In genomic region chr18:50372743-50373142, GRCh38 we compare ENCODE assay signal across 18 cellular contexts. TPM values are rescaled to one million over a fixed set of nuclear protein-coding genes. Genes with fewer than 3 reads are reported as not detected.
A peak's percentile ranks its signal among the peaks of the same experiment; 100 is the strongest.
DNase-seq lines count a peak whose midpoint lies in the region; ATAC-seq and TF ChIP-seq lines count a peak whose summit lies in the region.
"Had no signal": no experiment of that assay in that cellular context is flagged by ENCODE, and none has a peak within 500 bp of the region (broad histone marks: within the 10 kb centered on the region; RNA-seq: fewer than 3 reads in every experiment).

No MANE protein-coding gene starts in this region.

- H3K23ac ChIP-seq in neuronal stem cell (ENCODE audit: low read depth, low read length, poor library complexity), result no peak overlapping the region

- H2BK5ac ChIP-seq in neuronal stem cell (ENCODE audit: low read length), result no peak overlapping the region

- peaks cover 0 to 5% of the 10 kb centered on the region in 2 donors for H3K4me1 ChIP-seq in neuronal stem cell (ENCODE audit: control insufficient read depth in 2 of 2, insufficient read depth in 1 of 2, low read depth in 1 of 2, low read length in 2 of 2)

- peaks cover 0 to 18% of the 10 kb centered on the region in 2 donors for H3K36me3 ChIP-seq in neuronal stem cell (replicated peaks in 1 of 2; ENCODE audit: control insufficient read depth in 2 of 2, insufficient read depth in 2 of 2, low read length in 2 of 2)
- H3K36me3 ChIP-seq: heart left ventricle, suprapubic skin had no signal

- H2AFZ ChIP-seq in neuronal stem cell (ENCODE audit: low read length), result peak overlapping the region; percentile 23

- intact Hi-C loops in dorsolateral prefrontal cortex (cut with DNase I), result loop anchor here (5.0 kb wide), 2 partner anchors 85 to 90 kb away; partner anchors contain the start of genes CXXC1 (in 1 of the 2) and MBD1 (in 1 of the 2)

- no peak overlapping the region for H2BK12ac ChIP-seq in neuronal stem cell (ENCODE audit: low read length)

- no peak overlapping the region for H3K4ac ChIP-seq in neuronal stem cell (ENCODE audit: low read length)

- H3K4me2 ChIP-seq in neuronal stem cell (ENCODE audit: insufficient read depth, low read length, poor library complexity, severe bottlenecking), result no peak overlapping the region

- no peak overlapping the region for H2BK15ac ChIP-seq in neuronal stem cell (ENCODE audit: low read length)

- no peak overlapping the region for H2BK120ac ChIP-seq in neuronal stem cell (ENCODE audit: low read depth, low read length)

- no peak overlapping the region for H3K18ac ChIP-seq in neuronal stem cell (ENCODE audit: low read length)

- no peak overlapping the region for H4K91ac ChIP-seq in neuronal stem cell (ENCODE audit: low read depth, low read length, poor library complexity)

- no peak overlapping the region for H4K8ac ChIP-seq in neuronal stem cell (ENCODE audit: low read depth, low read length)

- DNase-seq in activated CD4-positive, alpha-beta T cell treated with anti-CD3 and anti-CD28 coated beads for 48 hours, result peak; percentile 3
- no peak for DNase-seq in activated CD4-positive, alpha-beta T cell treated with anti-CD3 and anti-CD28 coated beads, Interleukin-2, amount 50 U/mL, for 1 hour
- DNase-seq in LNCaP clone FGC (ENCODE audit: low read depth) (peak; percentile 7), SIG-M5 (lab: John Stamatoyannopoulos, UW) (peak; percentile 4), neuronal stem cell (ENCODE audit: low spot score) (no peak), iPS-NIHi11 (ENCODE audit: low spot score) (no peak), dorsolateral prefrontal cortex (no peak)
- DNase-seq: activated B cell treated with CpG ODN at 0.5 μM for 24 hours; activated effector memory CD4-positive, alpha-beta T cell treated with anti-CD3 and anti-CD28 coated beads, Interleukin-2, amount 50 U/mL, for 16 hours; central memory CD4-positive, alpha-beta T cell; effector CD8-positive, alpha-beta T cell; heart left ventricle; NCI-H2029; NCI-H446 treated with DMSO at 0.1 percent for 48 hours had no signal

- H2AK5ac ChIP-seq in neuronal stem cell (ENCODE audit: low read depth, low read length), result no peak overlapping the region

- no peaks in the 10 kb centered on the region for H3K9me3 ChIP-seq in neuronal stem cell (replicated peaks in 1 of 2; ENCODE audit: control insufficient read depth in 2 of 2, insufficient read depth in 1 of 2, low read depth in 1 of 2, low read length in 2 of 2)

- H3K9ac ChIP-seq in neuronal stem cell (ENCODE audit: low read depth, low read length, poor library complexity), result no peak overlapping the region

- H3K14ac ChIP-seq in neuronal stem cell (ENCODE audit: low read length), result no peak overlapping the region

- WGBS in neuronal stem cell (ENCODE audit: extremely low coverage in 2 of 2, insufficient read length in 2 of 2, insufficient replicate concordance in 1 of 2), 2 donors, result no CpG with 5 or more reads among the region's 5 CpGs

- H3K4me3 ChIP-seq in LNCaP clone FGC (ENCODE audit: low read depth, low read length) (no peak overlapping the region), neuronal stem cell (ENCODE audit: low read length in 2 of 2) (no peak overlapping the region), dorsolateral prefrontal cortex (no peak overlapping the region)
- H3K4me3 ChIP-seq: heart left ventricle, lung, suprapubic skin had no signal

- H3K27me3 ChIP-seq in neuronal stem cell (ENCODE audit: control insufficient read depth in 3 of 3, insufficient read depth in 3 of 3, low read depth in 1 of 3, low read length in 3 of 3) (no peaks in the 10 kb centered on the region), dorsolateral prefrontal cortex (no peaks in the 10 kb centered on the region)
- H3K27me3 ChIP-seq: heart left ventricle, suprapubic skin had no signal

- H3K27ac ChIP-seq in neuronal stem cell (replicated peaks; ENCODE audit: low read length) (no peak overlapping the region), dorsolateral prefrontal cortex (no peak overlapping the region)
- H3K27ac ChIP-seq: heart left ventricle, suprapubic skin had no signal

- TF ChIP-seq CTCF in LNCaP clone FGC (IDR thresholded peaks at IDR 0.05; ENCODE audit: control insufficient read depth, extremely low read depth, insufficient read depth) (no peak), dorsolateral prefrontal cortex (IDR thresholded peaks at IDR 0.05 in 54 of 56, conservative IDR thresholded peaks at IDR 0.05 in 2 of 56; ENCODE audit: low read depth in 1 of 56, partially characterized antibody in 56 of 56) (no peak)

- ATAC-seq in HG02870 (IDR thresholded peaks at IDR 0.05; ENCODE audit: unreplicated experiment), result no peak
- ATAC-seq: heart left ventricle, Panc1 had no signal

- peaks cover 2% of the 10 kb centered on the region for H3K79me1 ChIP-seq in neuronal stem cell (ENCODE audit: low read depth, low read length)

RNA-seq across cellular contexts. Expression of gene SKA1, which starts 2.1 kb away (rescaled TPM):
- 22.5 TPM for polyA plus RNA-seq in neuronal stem cell (2013, experiment 1 of 2)
- polyA plus RNA-seq in neuronal stem cell (2013, experiment 2 of 2), result 24.1 TPM
- 1 to 10 TPM in 5 of 120 experiments, under 1 TPM in 71, not detected in 44; 0.15 to 1.7 (median 0.36) TPM for total RNA-seq in dorsolateral prefrontal cortex

Comparison
In these comparisons a context has a peak if more than half of its experiments do, and no peak if none do; other contexts are left out.
1. DNase-seq: peak in activated CD4-positive, alpha-beta T cell treated with anti-CD3 and anti-CD28 coated beads for 48 hours (single experiment), LNCaP clone FGC (single experiment) and SIG-M5 (single experiment); none in activated CD4-positive, alpha-beta T cell treated with anti-CD3 and anti-CD28 coated beads, Interleukin-2, amount 50 U/mL, for 1 hour (single experiment), neuronal stem cell (single experiment), iPS-NIHi11 (single experiment) and dorsolateral prefrontal cortex (0 of 10).